8 cellular contexts compared by ENCODE assay signal in genomic region chr4:98657531-98658286, GRCh38. TPM values are rescaled to one million over a fixed set of nuclear protein-coding genes. Genes with fewer than 3 reads are reported as not detected.
DNase-seq lines count a peak whose midpoint lies in the region; ATAC-seq and TF ChIP-seq lines count a peak whose summit lies in the region.

No MANE protein-coding gene starts in this region.

- peak overlapping the region; percentile 96 for H2AFZ ChIP-seq in GM23338

- peak; percentile 38 for ATAC-seq in GM23338
- peak in 2 of 4 donors; percentile 3 to 4 for ATAC-seq in right lobe of liver

- H4K20me1 ChIP-seq in GM23338 (replicated peaks; ENCODE audit: insufficient read depth) = no peaks in the 10 kb centered on the region

- peaks cover 7% of the 10 kb centered on the region; the same call in 1 of the 2 replicates for H3F3A ChIP-seq in GM23338 (replicated peaks; ENCODE audit: low read depth)

- H3K36me3 ChIP-seq in GM23338 (ENCODE audit: insufficient read depth) (no peaks in the 10 kb centered on the region), WERI-Rb-1 (no peaks in the 10 kb centered on the region; the same call in 1 of the 2 replicates), right lobe of liver (no peaks in the 10 kb centered on the region)

- H3K27ac ChIP-seq in GM23338 (ENCODE audit: low read depth) (0 out of 2 replicates have a peak overlapping the region, but pooled peaks have one; percentile 58), WERI-Rb-1 (peak overlapping the region; percentile 80), right lobe of liver (no peak overlapping the region)

- H3K27me3 ChIP-seq in GM23338 (ENCODE audit: insufficient read depth) (peaks cover 45% of the 10 kb centered on the region), WERI-Rb-1 (ENCODE audit: insufficient read depth, low read depth, severe bottlenecking) (no peaks in the 10 kb centered on the region), right lobe of liver (peaks cover 0 to 5% of the 10 kb centered on the region in 2 donors)

- H3K27ac Mint-ChIP-seq in GM23338 = peak overlapping the region; percentile 12; the same call in 1 of the 2 replicates
- no peak overlapping the region for H3K27ac Mint-ChIP-seq in dendritic cell treated with granulocyte-macrophage colony-stimulating factor and Interleukin-4, amounts not matched to agents 40 ng/mL and 50 ng/mL, for 4 days

- DNase-seq in DMS153 (lab: John Stamatoyannopoulos, UW) (peak; percentile 62), GM23338 (ENCODE audit: low spot score) (peak; percentile 74), NCI-H1092 (lab: John Stamatoyannopoulos, UW) (peak; percentile 57), WERI-Rb-1 (peak; percentile 82), right lobe of liver (peak in 1 of 3 donors; percentile 40), mesenteric fat pad (ENCODE audit: low spot score) (no peak)
- peak; percentile 26 to 33 for DNase-seq in stimulated activated CD4-positive, alpha-beta T cell treated with anti-CD3 and anti-CD28 coated beads, Interleukin-4, amount 100 ng/mL, for 48 hours (ENCODE audit: low read depth in 2 of 2)

- H3K4me1 Mint-ChIP-seq in GM23338 = peaks cover 48% of the 10 kb centered on the region
- H3K4me1 Mint-ChIP-seq in dendritic cell treated with granulocyte-macrophage colony-stimulating factor and Interleukin-4, amounts not matched to agents 40 ng/mL and 50 ng/mL, for 4 days (ENCODE audit: low read depth) = peaks cover 22% of the 10 kb centered on the region

- no peaks in the 10 kb centered on the region; the same call in 2 of the 3 replicates for H3K9me3 Mint-ChIP-seq in GM23338
- no peaks in the 10 kb centered on the region for H3K9me3 Mint-ChIP-seq in dendritic cell treated with granulocyte-macrophage colony-stimulating factor and Interleukin-4, amounts not matched to agents 40 ng/mL and 50 ng/mL, for 4 days

- TF ChIP-seq POLR2A in right lobe of liver (IDR thresholded peaks at IDR 0.05) = no peak

- 3% methylated on average over 43 of the region's 46 CpGs for WGBS in right lobe of liver (ENCODE audit: insufficient coverage, low coverage, low lambda C conversion rate, missing lambda C conversion rate)

- peaks cover 24% of the 10 kb centered on the region for H3K27me3 Mint-ChIP-seq in GM23338 (ENCODE audit: insufficient read depth, low read depth, poor library complexity)
- peaks cover 54% of the 10 kb centered on the region for H3K27me3 Mint-ChIP-seq in dendritic cell treated with granulocyte-macrophage colony-stimulating factor and Interleukin-4, amounts not matched to agents 40 ng/mL and 50 ng/mL, for 4 days

- peaks cover 3% of the 10 kb centered on the region; the same call in 2 of the 3 replicates for H3K36me3 Mint-ChIP-seq in GM23338 (ENCODE audit: low read depth)
- no peaks in the 10 kb centered on the region for H3K36me3 Mint-ChIP-seq in dendritic cell treated with granulocyte-macrophage colony-stimulating factor and Interleukin-4, amounts not matched to agents 40 ng/mL and 50 ng/mL, for 4 days (ENCODE audit: low read depth)

- H3K4me1 ChIP-seq in GM23338 (ENCODE audit: insufficient read depth) = peaks cover 50% of the 10 kb centered on the region
- peaks cover 0 to 11% (median 0%) of the 10 kb centered on the region in 4 donors for H3K4me1 ChIP-seq in right lobe of liver

- intact Hi-C loops in dendritic cell treated with granulocyte-macrophage colony-stimulating factor and Interleukin-4, amounts not matched to agents 40 ng/mL and 50 ng/mL, for 4 days (cut with micrococcal nuclease) = no loop called here
- intact Hi-C loops in right lobe of liver (cut with DNase I) = no loop called here

- H3K79me2 ChIP-seq in GM23338 (replicated peaks; ENCODE audit: insufficient read depth) = peaks cover 48% of the 10 kb centered on the region

- H3K9me3 ChIP-seq in WERI-Rb-1 (ENCODE audit: severe bottlenecking) (no peaks in the 10 kb centered on the region), right lobe of liver (no peaks in the 10 kb centered on the region)

- TF ChIP-seq CTCF in GM23338 (conservative IDR thresholded peaks at IDR 0.05; ENCODE audit: low read depth in 2 of 2) (no peak), WERI-Rb-1 (IDR thresholded peaks at IDR 0.05; ENCODE audit: low read depth, low read length) (no peak), right lobe of liver (IDR thresholded peaks at IDR 0.05) (no peak)

- peak overlapping the region; percentile 89 for H3K4me3 Mint-ChIP-seq in GM23338
- peak overlapping the region; percentile 79 for H3K4me3 Mint-ChIP-seq in dendritic cell treated with granulocyte-macrophage colony-stimulating factor and Interleukin-4, amounts not matched to agents 40 ng/mL and 50 ng/mL, for 4 days

- H3K9me2 ChIP-seq in GM23338 (ENCODE audit: insufficient read depth) = no peaks in the 10 kb centered on the region

- H3K4me3 ChIP-seq in GM23338 (peak overlapping the region; percentile 91), WERI-Rb-1 (ENCODE audit: low read depth, low read length) (peak overlapping the region; percentile 86), right lobe of liver (peak overlapping the region; percentile 53 to 56 (median 54))

- H3K4me2 ChIP-seq in GM23338 = peak overlapping the region; percentile 98

TF ChIP-seq in GM23338, 12 proteins besides CTCF, POLR2A, EP300 and RAD21:
- TF ChIP-seq CREB1 (CRISPR knock-in tag; IDR thresholded peaks at IDR 0.05; ENCODE audit: low read depth) = no peak
- peak; percentile 40 for TF ChIP-seq EZH2 (IDR thresholded peaks at IDR 0.05; ENCODE audit: low read depth, unreplicated experiment)

RNA-seq across cellular contexts. Expression of gene TSPAN5, which starts 0.7 kb away (rescaled TPM):
- total RNA-seq in GM23338 (2014; rRNA removed; shearing (Covaris generic)) = 21.5 and 24.6 TPM in 2 replicates
- 18.2 and 18.6 TPM in 2 replicates for polyA plus RNA-seq in GM23338 (2016; fragmentation: Nextera tagmentation; extraction: Ambion mirVana)
- 1 to 10 TPM in 1 of 6 experiments, under 1 TPM in 5; 0.12 to 1.2 (median 0.50) TPM for total RNA-seq in right lobe of liver
- total RNA-seq in mesenteric fat pad = 1.4 TPM

Comparison
In these comparisons a context has a peak if more than half of its experiments do, and no peak if none do; other contexts are left out.
1. H3K27ac ChIP-seq: peak in GM23338 (single experiment) and WERI-Rb-1 (single experiment); none in right lobe of liver (0 of 3).
2. Peak in every context shown above with its lines, with median percentiles within 50 percentile points of each other: H3K4me3 ChIP-seq.